In the genomic region with DNA sequence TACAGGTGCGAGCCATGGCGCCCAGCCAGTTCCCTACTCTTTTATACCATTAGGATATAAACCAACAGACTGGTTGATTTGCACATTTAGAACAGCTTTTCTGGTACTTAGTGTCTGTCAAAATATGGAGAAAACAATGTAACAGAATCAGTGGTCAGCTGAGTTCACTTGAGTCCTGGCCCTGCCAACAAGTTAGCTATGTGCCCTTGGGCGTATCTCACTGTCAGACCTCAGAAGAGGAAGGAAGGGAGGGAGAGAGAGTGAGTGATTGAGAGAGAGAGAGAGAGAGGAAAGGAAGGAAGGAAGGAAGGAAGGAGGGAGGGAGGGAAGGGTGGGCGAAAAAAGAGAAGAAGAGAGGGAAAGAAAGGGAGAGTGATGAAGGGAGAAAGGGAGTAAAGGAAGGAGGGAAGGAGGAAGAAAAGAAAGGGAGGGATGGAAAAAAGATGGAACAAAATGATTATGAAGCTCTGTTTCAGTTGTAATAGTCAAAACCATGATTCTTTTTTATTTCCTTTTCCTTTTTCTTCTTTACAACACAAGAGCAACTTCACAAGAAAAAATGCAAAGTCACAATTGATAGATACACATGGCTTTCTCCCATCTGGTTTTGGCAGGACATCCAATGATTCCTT, we compare ENCODE assay signal across 17 cellular contexts. TPM values are rescaled to one million over a fixed set of nuclear protein-coding genes. Genes with fewer than 3 reads are reported as not detected.
"Had no signal": no experiment of that assay in that cellular context is flagged by ENCODE, and none has a peak within 500 bp of the region (broad histone marks: within the 10 kb centered on the region; RNA-seq: fewer than 3 reads in every experiment).

No MANE protein-coding gene starts in this region.

- H3K9me3 ChIP-seq: lower lobe of right lung, prostate gland, suprapubic skin, upper lobe of right lung had no signal

- H3K4me3 ChIP-seq: gastroesophageal sphincter, lower lobe of right lung, prostate gland, suprapubic skin, upper lobe of right lung had no signal

- H3K4me1 ChIP-seq: gastroesophageal sphincter, lower lobe of right lung, prostate gland, suprapubic skin, upper lobe of right lung had no signal

- H3K27ac Mint-ChIP-seq: activated naive CD8-positive, alpha-beta T cell treated with anti-CD3 and anti-CD28 coated beads, Interleukin-2, amount 10 ng/mL, durations not matched to agents 7 days and 5 days; effector memory CD8-positive, alpha-beta T cell; mesothelial cell of epicardium; stimulated activated naive CD8-positive, alpha-beta T cell treated with anti-CD3 and anti-CD28 coated beads, Interleukin-15, Interleukin-2, amounts not matched to agents 100 ng/mL and 50 ng/mL, for 24 hours had no signal

- H3K27ac ChIP-seq: brain microvascular endothelial cell, gastroesophageal sphincter, lower lobe of right lung, prostate gland, suprapubic skin, upper lobe of right lung had no signal

- DNase-seq: activated naive CD4-positive, alpha-beta T cell; activated naive CD8-positive, alpha-beta T cell treated with anti-CD3 and anti-CD28 coated beads, Interleukin-2, amount 10 ng/mL, durations not matched to agents 7 days and 5 days; anterior cingulate cortex; brain microvascular endothelial cell; cortex of kidney; effector memory CD8-positive, alpha-beta T cell; left cardiac atrium; lower lobe of right lung; T-helper 2 cell; upper lobe of right lung had no signal

- H3K36me3 Mint-ChIP-seq: activated naive CD8-positive, alpha-beta T cell treated with anti-CD3 and anti-CD28 coated beads, Interleukin-2, amount 10 ng/mL, durations not matched to agents 7 days and 5 days; mesothelial cell of epicardium had no signal

- H3K36me3 ChIP-seq: brain microvascular endothelial cell, gastroesophageal sphincter, lower lobe of right lung, prostate gland, suprapubic skin, upper lobe of right lung had no signal

- H3K27me3 ChIP-seq: brain microvascular endothelial cell, suprapubic skin, upper lobe of right lung had no signal

- ATAC-seq: effector memory CD8-positive, alpha-beta T cell; gastroesophageal sphincter; left cardiac atrium; lower lobe of right lung; sciatic nerve; upper lobe of right lung had no signal

- H3K4me3 Mint-ChIP-seq: activated naive CD8-positive, alpha-beta T cell treated with anti-CD3 and anti-CD28 coated beads, Interleukin-2, amount 10 ng/mL, durations not matched to agents 7 days and 5 days; effector memory CD8-positive, alpha-beta T cell; mesothelial cell of epicardium; stimulated activated naive CD8-positive, alpha-beta T cell treated with anti-CD3 and anti-CD28 coated beads, Interleukin-15, Interleukin-2, amounts not matched to agents 100 ng/mL and 50 ng/mL, for 24 hours had no signal

- H3K4me1 Mint-ChIP-seq: activated naive CD8-positive, alpha-beta T cell treated with anti-CD3 and anti-CD28 coated beads, Interleukin-2, amount 10 ng/mL, durations not matched to agents 7 days and 5 days; mesothelial cell of epicardium had no signal

- H3K9me3 Mint-ChIP-seq: effector memory CD8-positive, alpha-beta T cell; stimulated activated naive CD8-positive, alpha-beta T cell treated with anti-CD3 and anti-CD28 coated beads, Interleukin-15, Interleukin-2, amounts not matched to agents 100 ng/mL and 50 ng/mL, for 24 hours had no signal

RNA-seq across cellular contexts. Expression of a gene that starts 55.7 kb away (rescaled TPM):
- total RNA-seq: activated CD8-positive, alpha-beta memory T cell treated with anti-CD3 and anti-CD28 coated beads for 36 hours; activated naive CD8-positive, alpha-beta T cell treated with anti-CD3 and anti-CD28 coated beads, Interleukin-2, amount 10 ng/mL, durations not matched to agents 7 days and 5 days had no signal
